Comparison of ENCODE assay signal across 8 cellular contexts in the genomic region with DNA sequence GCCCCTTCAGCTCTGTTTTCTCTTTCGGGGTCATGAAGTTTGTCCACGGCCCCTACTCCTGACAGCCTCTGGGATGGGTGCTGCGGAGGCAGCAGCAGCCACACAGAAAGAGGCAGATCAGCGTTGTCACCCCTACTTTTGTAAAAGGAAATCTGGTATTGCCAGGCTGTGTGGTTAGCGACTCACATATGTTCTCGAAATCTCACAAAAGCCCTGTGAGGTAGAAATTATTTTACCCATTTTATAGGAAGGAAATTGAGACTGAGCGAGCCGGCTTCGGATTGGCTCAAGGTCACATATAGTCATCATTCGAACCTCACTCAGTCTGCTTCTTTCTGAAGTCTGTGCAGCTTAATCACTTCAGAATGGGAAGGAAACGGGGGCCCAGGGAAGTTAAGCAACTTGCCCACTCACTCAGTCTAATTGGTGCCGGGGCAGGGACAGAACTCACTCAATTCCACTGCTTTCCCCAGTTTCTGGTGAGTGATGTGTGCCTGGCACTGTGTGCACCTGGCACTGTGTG. TPM values are rescaled to one million over a fixed set of nuclear protein-coding genes. Genes with fewer than 3 reads are reported as not detected.
DNase-seq lines count a peak whose midpoint lies in the region; ATAC-seq and TF ChIP-seq lines count a peak whose summit lies in the region.

No MANE protein-coding gene starts in this region.

- CTCF ChIA-PET in MCF 10A (lab: Yijun Ruan, JAX), result interaction anchor here (1.0 to 1.4 kb wide), 2 partner anchors 11 to 97 kb away, joined by 4 to 6 read pairs; no protein-coding TSS in a partner anchor

- DNase-seq in SJCRH30 (no peak), MCF 10A (ENCODE audit: unreplicated experiment) (no peak), NCI-H2107 (lab: John Stamatoyannopoulos, UW) (no peak)
- peak; percentile 52 for DNase-seq in stimulated activated CD8-positive, alpha-beta memory T cell treated with anti-CD3 and anti-CD28 coated beads, Interleukin-4, amount 100 ng/mL, for 48 hours

- TSS peak; percentile 12 for BruUV-seq in MCF 10A (replicated peaks; lab: Mats Ljungman, UMichigan)

- peak overlapping the region; percentile 56; the same call in 1 of the 2 replicates for H3K27ac ChIP-seq in SJCRH30
- H3K27ac ChIP-seq in layer of hippocampus (ENCODE audit: low read depth, low read length), result peak overlapping the region; percentile 75

- no peaks in the 10 kb centered on the region for H3K27me3 Mint-ChIP-seq in MCF 10A (ENCODE audit: insufficient read depth, unreplicated experiment)

- POLR2A ChIA-PET in MCF 10A (lab: Yijun Ruan, JAX), result interaction anchor here (0.8 to 3.9 kb wide), 9 partner anchors 12 to 109 kb away, joined by 3 to 29 read pairs (median 5); partner anchors contain the start of genes POLR3B and TCP11L2

- H3K27ac Mint-ChIP-seq in MCF 10A (ENCODE audit: low read depth, unreplicated experiment), result peak overlapping the region; percentile 23

- H3K4me3 Mint-ChIP-seq in MCF 10A (ENCODE audit: unreplicated experiment), result peak overlapping the region; percentile 76

- peak; percentile 10 for TF ChIP-seq POLR2A in GM18526 (IDR thresholded peaks at IDR 0.05; ENCODE audit: extremely low read depth, insufficient read length)

- H3K36me3 ChIP-seq in SJCRH30, result 0 out of 2 replicates have a peak, but pooled peaks cover 3% of the 10 kb centered on the region

- H3K4me1 ChIP-seq in SJCRH30, result no peaks in the 10 kb centered on the region; the same call in 1 of the 2 replicates

- TF ChIP-seq CTCF in MCF 10A (IDR thresholded peaks at IDR 0.05; ENCODE audit: unreplicated experiment), result no peak

- ATAC-seq in HG03095 (IDR thresholded peaks at IDR 0.05; ENCODE audit: unreplicated experiment), result no peak
- ATAC-seq in HG03571 (IDR thresholded peaks at IDR 0.05; ENCODE audit: unreplicated experiment), result no peak

- H3K36me3 Mint-ChIP-seq in MCF 10A (ENCODE audit: insufficient read depth, unreplicated experiment), result peaks cover 15% of the 10 kb centered on the region

- H3K9me3 ChIP-seq in SJCRH30 (replicated peaks), result no peaks in the 10 kb centered on the region

- peak overlapping the region; percentile 91 for H3K4me3 ChIP-seq in SJCRH30

- intact Hi-C loops in MCF 10A (cut with micrococcal nuclease), result loop anchor here (5.0 to 10.0 kb wide), 2 partner anchors 98 to 846 kb away; partner anchors contain the start of gene CRY1

- H3K27me3 ChIP-seq in SJCRH30, result no peaks in the 10 kb centered on the region
- no peaks in the 10 kb centered on the region for H3K27me3 ChIP-seq in layer of hippocampus (ENCODE audit: control insufficient read depth, insufficient read depth, low read length)

- peaks cover 18% of the 10 kb centered on the region for H3K4me1 Mint-ChIP-seq in MCF 10A (ENCODE audit: insufficient read depth, unreplicated experiment)

- no peaks in the 10 kb centered on the region for H3K9me3 Mint-ChIP-seq in MCF 10A (ENCODE audit: unreplicated experiment)

RNA-seq across cellular contexts. Expression of gene CKAP4, which starts 1.1 kb away (rescaled TPM):
- total RNA-seq in SJCRH30 (2014; rRNA removed; shearing (Covaris generic)), result 47.8 and 50.7 TPM in 2 replicates
- 101 and 118 TPM in 2 replicates for total RNA-seq in MCF 10A (2022)

RNA-seq across cellular contexts. Expression of gene TCP11L2, which starts 53.6 kb away (rescaled TPM):
- 0.25 and 0.30 TPM in 2 replicates for total RNA-seq in SJCRH30 (2014; rRNA removed; shearing (Covaris generic))
- 10.2 and 11.4 TPM in 2 replicates for total RNA-seq in MCF 10A (2022)
